Comparison of ENCODE assay signal across 1 cellular context in genomic region chr16:89191033-89191900, GRCh38.
A peak's percentile ranks its signal among the peaks of the same experiment; 100 is the strongest.
TF ChIP-seq lines count a peak whose summit lies in the region.

No MANE protein-coding gene starts in this region.

TF ChIP-seq in HepG2, 621 proteins besides CTCF, POLR2A, EP300 and RAD21 (continued from another document and continues in another):
- TF ChIP-seq ZNF609 (CRISPR knock-in tag; IDR thresholded peaks at IDR 0.05; ENCODE audit: borderline replicate concordance) (no peak), POGZ (CRISPR knock-in tag; IDR thresholded peaks at IDR 0.05) (no peak), MAFF (IDR thresholded peaks at IDR 0.05; ENCODE audit: low read depth, low read length) (no peak), ZNF564 (CRISPR knock-in tag; IDR thresholded peaks at IDR 0.05) (peak; percentile 68; the same call in 1 of the 2 replicates), ZSCAN29 (CRISPR knock-in tag; conservative IDR thresholded peaks at IDR 0.05) (0 out of 2 replicates have a peak, but pooled peaks have one; percentile 24), CREB3 (CRISPR knock-in tag; IDR thresholded peaks at IDR 0.05) (no peak; the same call in 1 of the 2 replicates), RELA (CRISPR knock-in tag; IDR thresholded peaks at IDR 0.05) (no peak), ZNF234 (CRISPR knock-in tag; conservative IDR thresholded peaks at IDR 0.05) (0 out of 2 replicates have a peak, but pooled peaks have one; percentile 22), ZMAT3 (CRISPR knock-in tag; conservative IDR thresholded peaks at IDR 0.05) (peak; percentile 69; the same call in 1 of the 2 replicates), MEF2D (CRISPR knock-in tag; IDR thresholded peaks at IDR 0.05) (no peak), GPN1 (CRISPR knock-in tag; IDR thresholded peaks at IDR 0.05; ENCODE audit: borderline replicate concordance) (no peak), HDAC1 (CRISPR knock-in tag; IDR thresholded peaks at IDR 0.05) (peak; percentile 75), ZSCAN9 (CRISPR knock-in tag; IDR thresholded peaks at IDR 0.05; ENCODE audit: borderline replicate concordance) (no peak), REST (IDR thresholded peaks at IDR 0.05; ENCODE audit: borderline replicate concordance in 1 of 2, low read depth in 1 of 2, low read length in 2 of 2) (no peak), SOX5 (CRISPR knock-in tag; IDR thresholded peaks at IDR 0.05; ENCODE audit: borderline replicate concordance) (no peak), TFE3 (CRISPR knock-in tag; IDR thresholded peaks at IDR 0.05) (peak; percentile 61; the same call in 1 of the 2 replicates), ZFP41 (CRISPR knock-in tag; IDR thresholded peaks at IDR 0.05; ENCODE audit: borderline replicate concordance) (peak; percentile 54; the same call in 1 of the 2 replicates), ZNF407 (CRISPR knock-in tag; IDR thresholded peaks at IDR 0.05; ENCODE audit: not compliant biosample characterization) (no peak), ATF2 (CRISPR knock-in tag; IDR thresholded peaks at IDR 0.05) (no peak; the same call in 1 of the 2 replicates), ARID5B (CRISPR knock-in tag; IDR thresholded peaks at IDR 0.05) (no peak), PHF20 (CRISPR knock-in tag; IDR thresholded peaks at IDR 0.05) (peak; percentile 62), ZNF17 (CRISPR knock-in tag; IDR thresholded peaks at IDR 0.05) (no peak), ZNF326 (CRISPR knock-in tag; IDR thresholded peaks at IDR 0.05; ENCODE audit: borderline replicate concordance) (no peak), RFX1 (IDR thresholded peaks at IDR 0.05) (no peak)
